Comparison of ENCODE assay signal across 8 cellular contexts in the genomic region with DNA sequence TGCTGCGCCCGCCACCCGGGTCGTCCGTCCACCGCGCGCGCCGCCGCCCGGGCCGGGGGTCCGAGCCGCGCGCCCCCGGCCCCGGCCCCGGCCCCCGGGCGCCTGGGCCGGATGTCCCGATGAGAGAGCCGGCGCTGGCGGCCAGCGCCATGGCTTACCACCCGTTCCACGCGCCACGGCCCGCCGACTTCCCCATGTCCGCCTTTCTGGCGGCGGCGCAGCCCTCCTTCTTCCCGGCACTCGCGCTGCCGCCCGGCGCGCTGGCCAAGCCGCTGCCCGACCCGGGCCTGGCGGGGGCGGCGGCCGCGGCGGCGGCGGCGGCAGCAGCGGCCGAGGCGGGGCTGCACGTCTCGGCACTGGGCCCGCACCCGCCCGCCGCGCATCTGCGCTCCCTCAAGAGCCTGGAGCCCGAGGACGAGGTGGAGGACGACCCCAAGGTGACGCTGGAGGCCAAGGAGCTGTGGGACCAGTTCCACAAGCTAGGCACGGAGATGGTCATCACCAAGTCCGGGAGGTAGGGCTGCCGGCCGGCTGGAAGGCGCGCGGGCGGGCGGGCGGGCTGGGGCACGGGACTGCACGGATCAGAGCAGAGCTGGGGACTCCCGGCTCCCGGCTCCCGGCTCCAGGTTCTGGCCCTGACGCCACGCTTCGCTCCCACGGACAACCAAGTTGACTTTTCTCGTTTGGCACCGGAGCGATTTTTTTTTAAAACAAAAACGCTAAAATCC. TPM values are rescaled to one million over a fixed set of nuclear protein-coding genes. Genes with fewer than 3 reads are reported as not detected.
DNase-seq lines count a peak whose midpoint lies in the region; ATAC-seq and TF ChIP-seq lines count a peak whose summit lies in the region.

No MANE protein-coding gene starts in this region.

- TF ChIP-seq CTCF in PC-9 (conservative IDR thresholded peaks at IDR 0.05): no peak
- TF ChIP-seq CTCF in progenitor cell of endocrine pancreas (IDR thresholded peaks at IDR 0.05; ENCODE audit: unreplicated experiment): no peak

- no peaks in the 10 kb centered on the region; the same call in 1 of the 2 replicates for H3F3A ChIP-seq in PC-9 (ENCODE audit: insufficient read depth, low read depth)

- no peaks in the 10 kb centered on the region for H3K79me2 ChIP-seq in PC-9 (ENCODE audit: low read depth)

- no peaks in the 10 kb centered on the region for H3K36me3 ChIP-seq in PC-9 (ENCODE audit: low read depth)
- no peaks in the 10 kb centered on the region for H3K36me3 ChIP-seq in esophagus (ENCODE audit: control insufficient read depth in 2 of 2, insufficient read depth in 2 of 2, low read length in 1 of 2)

- peak overlapping the region; percentile 79 for H3K4me2 ChIP-seq in PC-9

- POLR2A ChIA-PET in PC-9 (lab: Charles Lee; ENCODE audit: unreplicated experiment): interaction anchor here (0.6 kb wide), 1 partner anchor 463 kb away, joined by 19 read pairs; a partner anchor contains a TSS

- H3K4me3 ChIP-seq in PC-9 (peak overlapping the region; percentile 45; the same call in 1 of the 2 replicates), esophagus (ENCODE audit: low read depth in 1 of 2, low read length in 2 of 2) (peak overlapping the region; percentile 51 to 54)

- peaks cover 67% of the 10 kb centered on the region for H3K27me3 Mint-ChIP-seq in progenitor cell of endocrine pancreas

- CTCF ChIA-PET in PC-9 (lab: Charles Lee): no interaction called here

- no peak for ATAC-seq in HG02938 (IDR thresholded peaks at IDR 0.05; ENCODE audit: unreplicated experiment)

- peak overlapping the region; percentile 49 for H3K4me3 Mint-ChIP-seq in progenitor cell of endocrine pancreas (ENCODE audit: low read depth)

- DNase-seq in EL: peak; percentile 61
- DNase-seq in PC-9: peak; percentile 58 to 68
- DNase-seq in progenitor cell of endocrine pancreas (ENCODE audit: low spot score, unreplicated experiment): no peak
- DNase-seq in NCI-H2029 treated with DMSO at 0.1 percent for 48 hours (lab: John Stamatoyannopoulos, UW): no peak
- DNase-seq in RKO (ENCODE audit: low spot score): no peak
- no peak for DNase-seq in amniotic stem cell (lab: John Stamatoyannopoulos, UW)

- intact Hi-C loops in PC-9 (cut with micrococcal nuclease; ENCODE audit: unreplicated experiment): no loop called here

- H3K27ac ChIP-seq in PC-9 (no peak overlapping the region), esophagus (ENCODE audit: low read depth in 2 of 2, low read length in 1 of 2) (peak overlapping the region; percentile 62 to 77)

- no peaks in the 10 kb centered on the region for H3K9me3 ChIP-seq in PC-9 (ENCODE audit: insufficient read depth, low read depth)
- H3K9me3 ChIP-seq in esophagus (ENCODE audit: control insufficient read depth in 2 of 2, insufficient read depth in 1 of 2, low read depth in 1 of 2, low read length in 1 of 2): peaks cover 0 to 3% of the 10 kb centered on the region in 2 donors

- H3K36me3 Mint-ChIP-seq in progenitor cell of endocrine pancreas (ENCODE audit: insufficient read depth): no peaks in the 10 kb centered on the region

- peaks cover 11% of the 10 kb centered on the region for H3K4me1 Mint-ChIP-seq in progenitor cell of endocrine pancreas (ENCODE audit: low read depth)

- H4K20me1 ChIP-seq in PC-9 (ENCODE audit: insufficient read depth): no peaks in the 10 kb centered on the region

- H3K27ac Mint-ChIP-seq in progenitor cell of endocrine pancreas: no peak overlapping the region

- 0 to 1% methylated on average over 42 to 95 of the region's 95 CpGs for WGBS in esophagus, 2 donors

- BruUV-seq in PC-9 (replicated peaks; lab: Mats Ljungman, UMichigan): no TSS peak

- H3K9me3 Mint-ChIP-seq in progenitor cell of endocrine pancreas (ENCODE audit: low read depth): no peaks in the 10 kb centered on the region

- H3K9me2 ChIP-seq in PC-9 (ENCODE audit: insufficient read depth): no peaks in the 10 kb centered on the region

- no peaks in the 10 kb centered on the region for H3K27me3 ChIP-seq in PC-9 (ENCODE audit: insufficient read depth, low read depth)
- peaks cover 0 to 45% of the 10 kb centered on the region in 2 donors for H3K27me3 ChIP-seq in esophagus (ENCODE audit: control insufficient read depth in 1 of 2, insufficient read depth in 2 of 2, low read length in 2 of 2)

- H2AFZ ChIP-seq in PC-9: no peak overlapping the region

- no peaks in the 10 kb centered on the region; the same call in 1 of the 2 replicates for H3K4me1 ChIP-seq in PC-9 (replicated peaks; ENCODE audit: insufficient read depth)
- peaks cover 31 to 35% of the 10 kb centered on the region in 2 donors for H3K4me1 ChIP-seq in esophagus (ENCODE audit: control insufficient read depth in 2 of 2, insufficient read depth in 2 of 2, low read length in 1 of 2)

RNA-seq across cellular contexts. Expression of a gene that starts 0.6 kb away (rescaled TPM):
- total RNA-seq in PC-9 (2021) (0.44 and 0.60 TPM in 2 replicates), progenitor cell of endocrine pancreas (1.1 and 3.6 TPM in 2 replicates)
- polyA plus RNA-seq in esophagus: 1 to 10 TPM; 5.6 to 6.2 TPM

RNA-seq across cellular contexts. Expression of a gene that starts 52.0 kb away (rescaled TPM):
- 0.88 TPM in 1 of 2 replicates, not detected in the other for total RNA-seq in PC-9 (2021)
- polyA plus RNA-seq in esophagus: under 1 TPM in 1 of 2 donors, not detected in 1; 0.01 TPM
- total RNA-seq in progenitor cell of endocrine pancreas: not detected in 2 replicates

Comparison
In these comparisons a context has a peak if more than half of its experiments do, and no peak if none do; other contexts are left out.
1. DNase-seq: peak in EL (single experiment) and PC-9 (2 of 2); none in progenitor cell of endocrine pancreas (single experiment), NCI-H2029 treated with DMSO at 0.1 percent for 48 hours (single experiment), RKO (single experiment) and amniotic stem cell (single experiment).